Comparison of ENCODE assay signal across 1 cellular context in the genomic region with DNA sequence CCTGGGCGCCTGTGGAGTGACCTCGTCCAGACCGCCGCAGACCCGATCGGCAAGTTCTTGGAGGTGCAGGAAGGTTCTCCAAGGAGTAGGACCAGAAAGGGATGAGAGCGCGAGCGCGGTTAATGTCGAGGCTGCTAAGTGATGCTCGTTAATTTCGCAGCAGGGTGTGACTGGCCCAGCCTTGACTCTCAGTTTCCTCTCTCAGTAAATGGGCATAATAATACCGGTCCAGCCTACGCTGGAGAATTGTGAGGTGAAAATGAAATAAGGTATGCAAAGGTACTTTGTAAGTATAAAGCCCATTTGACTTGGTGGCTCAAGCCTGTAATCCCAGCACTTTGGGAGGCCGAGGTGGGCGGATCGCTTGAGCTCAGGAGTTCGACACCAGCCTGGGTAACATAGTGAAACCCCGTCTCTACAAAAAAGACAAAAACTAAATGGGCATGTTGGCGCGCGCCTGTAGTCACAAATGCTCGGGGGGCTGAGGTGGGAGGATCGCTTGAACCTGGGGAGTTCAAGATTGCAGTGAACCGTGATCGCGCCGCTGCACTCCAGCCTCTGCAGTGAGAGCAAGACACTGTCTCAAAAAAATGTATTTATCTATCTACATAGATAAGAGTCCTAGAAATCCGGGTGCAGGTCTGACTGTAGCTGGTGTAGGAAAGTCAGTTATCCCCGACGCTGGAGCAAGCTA.
A peak's percentile ranks its signal among the peaks of the same experiment; 100 is the strongest.
TF ChIP-seq lines count a peak whose summit lies in the region.

No MANE protein-coding gene starts in this region.

TF ChIP-seq in HepG2, 621 proteins besides CTCF, POLR2A, EP300 and RAD21 (continued from another document):
- TF ChIP-seq, protein P1, sequence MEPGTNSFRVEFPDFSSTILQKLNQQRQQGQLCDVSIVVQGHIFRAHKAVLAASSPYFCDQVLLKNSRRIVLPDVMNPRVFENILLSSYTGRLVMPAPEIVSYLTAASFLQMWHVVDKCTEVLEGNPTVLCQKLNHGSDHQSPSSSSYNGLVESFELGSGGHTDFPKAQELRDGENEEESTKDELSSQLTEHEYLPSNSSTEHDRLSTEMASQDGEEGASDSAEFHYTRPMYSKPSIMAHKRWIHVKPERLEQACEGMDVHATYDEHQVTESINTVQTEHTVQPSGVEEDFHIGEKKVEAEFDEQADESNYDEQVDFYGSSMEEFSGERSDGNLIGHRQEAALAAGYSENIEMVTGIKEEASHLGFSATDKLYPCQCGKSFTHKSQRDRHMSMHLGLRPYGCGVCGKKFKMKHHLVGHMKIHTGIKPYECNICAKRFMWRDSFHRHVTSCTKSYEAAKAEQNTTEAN (CRISPR knock-in tag; conservative IDR thresholded peaks at IDR 0.05) = 0 out of 2 replicates have a peak, but pooled peaks have one; percentile 1
- no peak for TF ChIP-seq ZNF713 (CRISPR knock-in tag; IDR thresholded peaks at IDR 0.05)
- 0 out of 2 replicates have a peak, but pooled peaks have one; percentile 1 for TF ChIP-seq AHR (CRISPR knock-in tag; IDR thresholded peaks at IDR 0.05)
- TF ChIP-seq ZNF790 (CRISPR knock-in tag; IDR thresholded peaks at IDR 0.05; ENCODE audit: borderline replicate concordance) = peak; percentile 1; the same call in 1 of the 2 replicates
- 0 out of 2 replicates have a peak, but pooled peaks have one; percentile 6 for TF ChIP-seq MAFG (CRISPR knock-in tag; IDR thresholded peaks at IDR 0.05)
- TF ChIP-seq GATAD1 (CRISPR knock-in tag; IDR thresholded peaks at IDR 0.05) = 0 out of 2 replicates have a peak, but pooled peaks have one; percentile 5
- no peak for TF ChIP-seq HHEX (CRISPR knock-in tag; IDR thresholded peaks at IDR 0.05)
- peak; percentile 5; the same call in 1 of the 2 replicates for TF ChIP-seq SAP130 (CRISPR knock-in tag; IDR thresholded peaks at IDR 0.05; ENCODE audit: low read depth)
- TF ChIP-seq ZMYM2 (CRISPR knock-in tag; IDR thresholded peaks at IDR 0.05) = 0 out of 2 replicates have a peak, but pooled peaks have one; percentile 18
- TF ChIP-seq ZNF263 (CRISPR knock-in tag; IDR thresholded peaks at IDR 0.05) = no peak
- TF ChIP-seq ZNF232 (CRISPR knock-in tag; IDR thresholded peaks at IDR 0.05; ENCODE audit: borderline replicate concordance) = peak; percentile 48; the same call in 1 of the 2 replicates
- TF ChIP-seq, protein P2, sequence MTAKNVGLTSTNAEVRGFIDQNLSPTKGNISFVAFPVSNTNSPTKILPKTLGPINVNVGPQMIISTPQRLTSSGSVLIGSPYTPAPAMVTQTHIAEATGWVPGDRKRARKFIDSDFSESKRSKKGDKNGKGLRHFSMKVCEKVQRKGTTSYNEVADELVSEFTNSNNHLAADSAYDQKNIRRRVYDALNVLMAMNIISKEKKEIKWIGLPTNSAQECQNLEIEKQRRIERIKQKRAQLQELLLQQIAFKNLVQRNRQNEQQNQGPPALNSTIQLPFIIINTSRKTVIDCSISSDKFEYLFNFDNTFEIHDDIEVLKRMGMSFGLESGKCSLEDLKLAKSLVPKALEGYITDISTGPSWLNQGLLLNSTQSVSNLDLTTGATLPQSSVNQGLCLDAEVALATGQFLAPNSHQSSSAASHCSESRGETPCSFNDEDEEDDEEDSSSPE (CRISPR knock-in tag; IDR thresholded peaks at IDR 0.05) = 0 out of 2 replicates have a peak, but pooled peaks have one; percentile 0
- TF ChIP-seq, protein P3, sequence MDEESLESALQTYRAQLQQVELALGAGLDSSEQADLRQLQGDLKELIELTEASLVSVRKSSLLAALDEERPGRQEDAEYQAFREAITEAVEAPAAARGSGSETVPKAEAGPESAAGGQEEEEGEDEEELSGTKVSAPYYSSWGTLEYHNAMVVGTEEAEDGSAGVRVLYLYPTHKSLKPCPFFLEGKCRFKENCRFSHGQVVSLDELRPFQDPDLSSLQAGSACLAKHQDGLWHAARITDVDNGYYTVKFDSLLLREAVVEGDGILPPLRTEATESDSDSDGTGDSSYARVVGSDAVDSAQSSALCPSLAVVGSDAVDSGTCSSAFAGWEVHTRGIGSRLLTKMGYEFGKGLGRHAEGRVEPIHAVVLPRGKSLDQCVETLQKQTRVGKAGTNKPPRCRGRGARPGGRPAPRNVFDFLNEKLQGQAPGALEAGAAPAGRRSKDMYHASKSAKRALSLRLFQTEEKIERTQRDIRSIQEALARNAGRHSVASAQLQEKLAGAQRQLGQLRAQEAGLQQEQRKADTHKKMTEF (CRISPR knock-in tag; IDR thresholded peaks at IDR 0.05) = peak; percentile 3; the same call in 1 of the 2 replicates
- 0 out of 2 replicates have a peak, but pooled peaks have one; percentile 9 for TF ChIP-seq KLF15 (CRISPR knock-in tag; IDR thresholded peaks at IDR 0.05; ENCODE audit: borderline replicate concordance)
